Comparison of ENCODE assay signal across 15 cellular contexts in the genomic region with DNA sequence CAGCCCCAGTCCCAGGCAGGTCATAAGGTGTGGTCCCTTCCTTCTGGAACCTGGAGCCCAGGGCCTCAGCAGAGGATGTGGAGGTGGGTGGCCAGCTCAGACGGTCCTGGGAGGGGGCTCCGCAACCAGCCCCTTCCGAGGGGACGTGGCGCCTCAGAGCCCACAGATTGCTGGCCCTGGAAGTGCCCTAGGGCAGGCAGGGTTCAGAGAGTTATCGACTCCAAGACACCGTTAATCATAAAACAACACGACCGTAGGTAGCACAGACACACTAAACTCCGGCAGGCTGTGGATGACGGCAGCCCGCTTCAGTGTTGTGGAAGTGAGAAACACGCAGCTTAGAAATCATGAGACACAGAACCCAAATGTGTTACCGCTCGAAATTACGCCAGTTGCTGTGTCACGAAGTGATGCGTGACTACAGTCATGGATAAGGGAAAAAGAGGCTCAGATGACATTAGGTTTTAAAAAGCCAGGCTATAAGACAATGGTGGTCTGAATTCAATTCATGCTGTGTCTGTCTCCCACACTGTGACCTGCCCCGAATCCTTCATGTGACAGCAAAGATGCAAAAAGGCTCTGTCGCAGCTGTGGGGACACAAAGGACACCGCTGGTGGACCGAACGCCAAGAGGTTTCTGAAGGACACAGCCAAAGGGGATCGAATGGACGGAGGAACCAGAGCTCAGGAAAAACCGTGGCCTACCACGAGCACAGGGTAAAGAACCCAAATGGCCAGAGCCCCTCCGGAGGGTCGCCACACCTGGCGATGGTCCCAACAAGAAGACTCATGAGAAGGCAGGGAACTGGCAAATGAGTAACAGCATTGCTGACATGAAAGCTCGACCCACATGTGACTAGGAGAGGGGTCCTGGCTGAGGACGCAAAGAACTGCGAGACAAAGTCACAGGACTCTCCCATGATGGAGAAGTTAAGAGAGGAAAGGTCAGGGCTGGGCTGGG. TPM values are rescaled to one million over a fixed set of nuclear protein-coding genes. Genes with fewer than 3 reads are reported as not detected.
DNase-seq lines count a peak whose midpoint lies in the region; ATAC-seq and TF ChIP-seq lines count a peak whose summit lies in the region.
"Had no signal": no experiment of that assay in that cellular context is flagged by ENCODE, and none has a peak within 500 bp of the region (broad histone marks: within the 10 kb centered on the region; RNA-seq: fewer than 3 reads in every experiment).

No MANE protein-coding gene starts in this region.

- H2BK12ac ChIP-seq in trophoblast cell (ENCODE audit: low read length) = no peak overlapping the region

- H3K23ac ChIP-seq in trophoblast cell (ENCODE audit: low read length) = no peak overlapping the region

- DNase-seq in activated CD8-positive, alpha-beta memory T cell treated with anti-CD3 and anti-CD28 coated beads, Interleukin-2, amount 10 ng/mL, durations not matched to agents 7 days and 5 days = no peak
- no peak for DNase-seq in activated CD8-positive, alpha-beta memory T cell treated with anti-CD3 and anti-CD28 coated beads, Interleukin-2, amount 50 U/mL, for 4 hours
- no peak for DNase-seq in endodermal cell
- DNase-seq in trophoblast cell = no peak
- no peak for DNase-seq in left ventricle myocardium superior
- no peak for DNase-seq in NCI-H128 (lab: John Stamatoyannopoulos, UW; ENCODE audit: unreplicated experiment)
- DNase-seq: activated CD4-positive, CD25-positive, alpha-beta regulatory T cell; activated gamma-delta T cell treated with Interleukin-2 at 50 U/mL for 16 hours; esophagus squamous epithelium; hypothalamus; occipital lobe had no signal

- peaks cover 8% of the 10 kb centered on the region for H3K79me2 ChIP-seq in trophoblast cell (ENCODE audit: control insufficient read depth, insufficient read depth, low read length, poor library complexity)

- H3K4me2 ChIP-seq in trophoblast cell (ENCODE audit: low read length) = no peak overlapping the region

- no peak overlapping the region for H4K12ac ChIP-seq in trophoblast cell (ENCODE audit: low read depth, low read length)

- no peak overlapping the region for H2BK120ac ChIP-seq in trophoblast cell (ENCODE audit: insufficient read depth, low read length, poor library complexity)

- 0 out of 2 replicates have a peak, but pooled peaks have one; percentile 13 for TF ChIP-seq POLR2A in Raji (IDR thresholded peaks at IDR 0.05; ENCODE audit: insufficient read depth, low read depth, low read length)

- H2AFZ ChIP-seq in trophoblast cell (ENCODE audit: insufficient read depth, low read length, poor library complexity) = no peak overlapping the region

- H3K27me3 ChIP-seq in endodermal cell (ENCODE audit: control insufficient read depth, insufficient read depth, low read length, poor library complexity, severe bottlenecking) = no peaks in the 10 kb centered on the region
- H3K27me3 ChIP-seq in trophoblast cell (ENCODE audit: insufficient read depth, low read length) = no peaks in the 10 kb centered on the region
- H3K27me3 ChIP-seq: esophagus squamous epithelium, spleen, upper lobe of left lung had no signal

- H3K36me3 ChIP-seq in endodermal cell (ENCODE audit: control insufficient read depth, insufficient read depth, low read length) (no peaks in the 10 kb centered on the region), trophoblast cell (ENCODE audit: control insufficient read depth in 1 of 2, insufficient read depth in 2 of 2, low read length in 2 of 2) (no peaks in the 10 kb centered on the region)
- H3K36me3 ChIP-seq: esophagus squamous epithelium, upper lobe of left lung had no signal

- H3K27ac Mint-ChIP-seq in activated CD8-positive, alpha-beta memory T cell treated with anti-CD3 and anti-CD28 coated beads, Interleukin-2, amount 10 ng/mL, durations not matched to agents 7 days and 5 days = peak overlapping the region; percentile 66
- no peak overlapping the region for H3K27ac Mint-ChIP-seq in endodermal cell

- peak overlapping the region; percentile 35 for H3K4me3 Mint-ChIP-seq in activated CD8-positive, alpha-beta memory T cell treated with anti-CD3 and anti-CD28 coated beads, Interleukin-2, amount 10 ng/mL, durations not matched to agents 7 days and 5 days
- H3K4me3 Mint-ChIP-seq in endodermal cell = peak overlapping the region; percentile 59

- no peak overlapping the region for H3K14ac ChIP-seq in trophoblast cell (ENCODE audit: low read length)

- intact Hi-C loops in left ventricle myocardium superior (cut with micrococcal nuclease) = no loop called here

- H3K9ac ChIP-seq in endodermal cell (ENCODE audit: extremely low read depth, low read length, poor library complexity, severe bottlenecking) = no peak overlapping the region
- no peak overlapping the region for H3K9ac ChIP-seq in trophoblast cell (ENCODE audit: low read length)

- H3K9me3 ChIP-seq in endodermal cell (ENCODE audit: control insufficient read depth, low read length) (peaks cover 39% of the 10 kb centered on the region), trophoblast cell (ENCODE audit: insufficient read depth, low read depth, low read length) (peaks cover 32% of the 10 kb centered on the region)

- no peaks in the 10 kb centered on the region for H3K27me3 Mint-ChIP-seq in activated CD8-positive, alpha-beta memory T cell treated with anti-CD3 and anti-CD28 coated beads, Interleukin-2, amount 10 ng/mL, durations not matched to agents 7 days and 5 days
- H3K27me3 Mint-ChIP-seq in endodermal cell (ENCODE audit: insufficient read depth) = peaks cover 30% of the 10 kb centered on the region

- ATAC-seq in activated CD8-positive, alpha-beta memory T cell treated with anti-CD3 and anti-CD28 coated beads, Interleukin-2, amount 10 ng/mL, durations not matched to agents 7 days and 5 days = no peak
- ATAC-seq in GM21825 (IDR thresholded peaks at IDR 0.05; ENCODE audit: unreplicated experiment) (no peak), left ventricle myocardium superior (no peak)

- 95 to 96% methylated on average over 30 to 33 of the region's 33 CpGs for WGBS in endodermal cell (ENCODE audit: insufficient coverage in 1 of 2, insufficient read length in 1 of 2), 2 experiments
- no CpG with 5 or more reads among the region's 33 CpGs for WGBS in trophoblast cell (ENCODE audit: extremely low coverage, insufficient coverage, insufficient read length)

- no peak overlapping the region for H2AK5ac ChIP-seq in trophoblast cell (ENCODE audit: low read length)

- H3K4ac ChIP-seq in trophoblast cell (ENCODE audit: low read depth, low read length) = no peak overlapping the region

- peaks cover 9% of the 10 kb centered on the region for H3K79me1 ChIP-seq in trophoblast cell (ENCODE audit: low read length)

- H4K8ac ChIP-seq in trophoblast cell (ENCODE audit: low read depth, low read length) = no peak overlapping the region

- H4K91ac ChIP-seq in trophoblast cell (ENCODE audit: low read depth, low read length) = no peak overlapping the region

- H3K36me3 Mint-ChIP-seq in activated CD8-positive, alpha-beta memory T cell treated with anti-CD3 and anti-CD28 coated beads, Interleukin-2, amount 10 ng/mL, durations not matched to agents 7 days and 5 days = peaks cover 5% of the 10 kb centered on the region
- peaks cover 7% of the 10 kb centered on the region for H3K36me3 Mint-ChIP-seq in endodermal cell (ENCODE audit: low read depth)

- TF ChIP-seq CTCF in endodermal cell (conservative IDR thresholded peaks at IDR 0.05) = no peak

- CTCF ChIA-PET in activated CD8-positive, alpha-beta memory T cell treated with anti-CD3 and anti-CD28 coated beads, Interleukin-2, amount 10 ng/mL, durations not matched to agents 7 days and 5 days (lab: Charles Lee) = interaction anchor here (0.9 kb wide), 1 partner anchor 19 kb away, joined by 3 read pairs; the partner anchor contains the start of gene UBE2G2

- H3K4me1 ChIP-seq in endodermal cell (ENCODE audit: control insufficient read depth, insufficient read depth, low read length) (no peaks in the 10 kb centered on the region), trophoblast cell (ENCODE audit: control insufficient read depth in 1 of 2, insufficient read depth in 2 of 2, low read length in 2 of 2) (peaks cover 9 to 14% of the 10 kb centered on the region in 2 experiments)

- no peak overlapping the region for H3K18ac ChIP-seq in trophoblast cell (ENCODE audit: low read length)

- H3K27ac ChIP-seq in endodermal cell (ENCODE audit: low read depth, low read length) = no peak overlapping the region
- no peak overlapping the region for H3K27ac ChIP-seq in trophoblast cell (ENCODE audit: low read depth, low read length)

- H3K4me3 ChIP-seq in endodermal cell (ENCODE audit: low read length) (peak overlapping the region; percentile 69), trophoblast cell (ENCODE audit: low read depth, low read length) (peak overlapping the region; percentile 5)

- peaks cover 15% of the 10 kb centered on the region for H3K4me1 Mint-ChIP-seq in activated CD8-positive, alpha-beta memory T cell treated with anti-CD3 and anti-CD28 coated beads, Interleukin-2, amount 10 ng/mL, durations not matched to agents 7 days and 5 days
- H3K4me1 Mint-ChIP-seq in endodermal cell = peaks cover 6% of the 10 kb centered on the region

- peaks cover 13% of the 10 kb centered on the region for H3K9me3 Mint-ChIP-seq in activated CD8-positive, alpha-beta memory T cell treated with anti-CD3 and anti-CD28 coated beads, Interleukin-2, amount 10 ng/mL, durations not matched to agents 7 days and 5 days (ENCODE audit: low read depth)
- H3K9me3 Mint-ChIP-seq in endodermal cell = peaks cover 55% of the 10 kb centered on the region

- no peak overlapping the region for H2BK5ac ChIP-seq in trophoblast cell (ENCODE audit: low read depth, low read length, poor library complexity)

RNA-seq across cellular contexts. Expression of gene SUMO3, which starts 1.7 kb away (rescaled TPM):
- 10 to 100 TPM; 86.1 to 93.7 TPM for total RNA-seq in activated CD8-positive, alpha-beta memory T cell treated with anti-CD3 and anti-CD28 coated beads, Interleukin-2, amount 10 ng/mL, durations not matched to agents 7 days and 5 days
- total RNA-seq in endodermal cell = 10 to 100 TPM; 79.5 to 96.4 TPM
- 123 TPM for polyA plus RNA-seq in endodermal cell (2013, experiment 1 of 2)
- 111 TPM for polyA plus RNA-seq in endodermal cell (2013, experiment 2 of 2)
- 92.0 and 98.8 TPM in 2 replicates for polyA plus RNA-seq in trophoblast cell (2013)
- total RNA-seq in left ventricle myocardium superior = 72.2 TPM

RNA-seq across cellular contexts. Expression of gene UBE2G2, which starts 17.9 kb away (rescaled TPM):
- 100 to 1,000 TPM; 103 to 121 TPM for total RNA-seq in activated CD8-positive, alpha-beta memory T cell treated with anti-CD3 and anti-CD28 coated beads, Interleukin-2, amount 10 ng/mL, durations not matched to agents 7 days and 5 days
- total RNA-seq in endodermal cell = 10 to 100 TPM; 84.0 to 84.8 TPM
- polyA plus RNA-seq in endodermal cell (2013, experiment 1 of 2) = 75.0 TPM
- 63.5 TPM for polyA plus RNA-seq in endodermal cell (2013, experiment 2 of 2)
- 31.5 and 32.1 TPM in 2 replicates for polyA plus RNA-seq in trophoblast cell (2013)
- total RNA-seq in left ventricle myocardium superior = 70.0 TPM

RNA-seq across cellular contexts. Expression of gene PTTG1IP, which starts 53.9 kb away (rescaled TPM):
- total RNA-seq in activated CD8-positive, alpha-beta memory T cell treated with anti-CD3 and anti-CD28 coated beads, Interleukin-2, amount 10 ng/mL, durations not matched to agents 7 days and 5 days = 10 to 100 TPM; 46.0 to 49.9 TPM
- 100 to 1,000 TPM; 155 to 168 TPM for total RNA-seq in endodermal cell
- 225 TPM for polyA plus RNA-seq in endodermal cell (2013, experiment 1 of 2)
- 224 TPM for polyA plus RNA-seq in endodermal cell (2013, experiment 2 of 2)
- 258 and 262 TPM in 2 replicates for polyA plus RNA-seq in trophoblast cell (2013)
- 143 TPM for total RNA-seq in left ventricle myocardium superior
